ENCODE assay signal across 2 cellular contexts in genomic region chr2:14715600-14715999, GRCh38.
TF ChIP-seq lines count a peak whose summit lies in the region.

No MANE protein-coding gene starts in this region.

TF ChIP-seq in GM12878, 131 proteins besides CTCF, POLR2A, EP300 and RAD21 (continued from another document):
- peak; percentile 56; the same call in 1 of the 2 replicates for TF ChIP-seq ZBTB40 (IDR thresholded peaks at IDR 0.05; ENCODE audit: borderline replicate concordance)

TF ChIP-seq in K562, 482 proteins besides CTCF, POLR2A, EP300 and RAD21 (continued from another document):
- TF ChIP-seq ZBTB40 (IDR thresholded peaks at IDR 0.05) (peak; percentile 92), ZBTB40 (CRISPR knock-in tag; IDR thresholded peaks at IDR 0.05) (0 out of 2 replicates have a peak, but pooled peaks have one; percentile 33)
